ENCODE assay signal across 9 cellular contexts in the genomic region with DNA sequence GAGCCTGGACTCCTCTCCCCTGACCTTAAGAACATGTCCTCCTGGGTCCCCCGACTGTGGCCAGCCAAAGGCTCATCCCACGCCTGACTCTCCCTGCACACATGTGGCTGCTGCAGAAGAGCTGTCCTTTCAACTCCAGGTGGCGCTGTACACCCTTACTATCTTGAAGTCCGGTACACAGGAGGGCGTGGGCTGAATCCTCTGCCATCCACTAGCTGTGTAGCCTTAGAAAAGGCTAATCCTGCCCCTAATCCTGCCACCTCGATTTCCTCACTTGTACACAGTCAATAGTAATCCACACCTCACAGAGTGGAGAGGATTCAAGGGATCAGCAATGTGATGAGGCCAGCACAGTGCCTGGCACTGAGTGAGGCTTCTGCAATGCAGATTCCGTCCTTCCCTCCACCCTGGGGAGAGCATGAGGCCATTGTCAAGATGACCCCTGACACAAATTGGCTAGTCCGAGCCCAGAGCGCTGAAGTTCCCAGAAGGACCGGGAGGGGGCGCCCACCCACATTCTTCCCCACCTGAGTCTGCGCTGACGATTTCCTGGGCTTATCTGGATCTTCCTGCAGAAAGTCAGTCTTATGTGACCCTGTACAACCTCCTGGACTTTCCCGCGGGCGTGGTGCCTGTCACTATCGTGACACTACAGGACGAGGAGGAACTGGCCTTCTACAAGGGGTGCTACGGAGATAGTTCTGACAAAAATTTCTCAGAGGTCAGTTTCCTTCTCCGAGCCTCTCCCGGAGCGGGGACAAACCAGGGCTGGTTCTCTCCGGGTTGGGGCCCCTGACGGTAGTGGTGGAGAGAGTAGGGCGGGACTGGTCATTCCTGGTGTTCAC. TPM values are rescaled to one million over a fixed set of nuclear protein-coding genes. Genes with fewer than 3 reads are reported as not detected.
DNase-seq lines count a peak whose midpoint lies in the region; ATAC-seq, FAIRE-seq and TF ChIP-seq lines count a peak whose summit lies in the region.
"Had no signal": no experiment of that assay in that cellular context is flagged by ENCODE, and none has a peak within 500 bp of the region (broad histone marks: within the 10 kb centered on the region; RNA-seq: fewer than 3 reads in every experiment).

No MANE protein-coding gene starts in this region.

- POLR2A ChIA-PET in Panc1 (lab: Charles Lee), result no interaction called here

- no peak overlapping the region for H4K8ac ChIP-seq in neuronal stem cell (ENCODE audit: low read depth, low read length)

- H3K4me1 ChIP-seq in Panc1 (ENCODE audit: control insufficient read depth, insufficient read depth, low read length), result peaks cover 7% of the 10 kb centered on the region; the same call in 1 of the 2 replicates
- H3K4me1 ChIP-seq in neuronal stem cell (ENCODE audit: control insufficient read depth in 2 of 2, insufficient read depth in 1 of 2, low read depth in 1 of 2, low read length in 2 of 2), result peaks cover 0 to 3% of the 10 kb centered on the region in 2 donors

- DNase-seq in CD1c-positive myeloid dendritic cell (ENCODE audit: extremely low spot score), result peak; percentile 76
- DNase-seq in HTR-8/SVneo (ENCODE audit: insufficient read length, low spot score), result peak; percentile 75
- DNase-seq in Panc1 (ENCODE audit: low read depth, low spot score), result peak; percentile 55
- peak; percentile 50 for DNase-seq in activated T-helper 9 cell treated with anti-CD3 and anti-CD28 coated beads, Interleukin-2, amount 50 U/mL, for 16 hours (ENCODE audit: low read depth)
- peak; percentile 45 to 82 for DNase-seq in foreskin fibroblast
- DNase-seq in neuronal stem cell (ENCODE audit: low spot score), result peak; percentile 87
- peak; percentile 50 for DNase-seq in stromal cell of bone marrow (ENCODE audit: low read depth)

- H3K27ac ChIP-seq in Panc1 (ENCODE audit: low read length), result no peak overlapping the region
- H3K27ac ChIP-seq in neuronal stem cell (replicated peaks; ENCODE audit: low read length), result peak overlapping the region; percentile 9

- no TSS peak for BruUV-seq in Panc1 (replicated peaks; lab: Mats Ljungman, UMichigan)

- no peak overlapping the region for H2BK12ac ChIP-seq in neuronal stem cell (ENCODE audit: low read length)

- no peaks in the 10 kb centered on the region for H3K79me1 ChIP-seq in neuronal stem cell (ENCODE audit: low read depth, low read length)

- H3K4me2 ChIP-seq in neuronal stem cell (ENCODE audit: insufficient read depth, low read length, poor library complexity, severe bottlenecking), result peak overlapping the region; percentile 63

- H2AFZ ChIP-seq in neuronal stem cell (ENCODE audit: low read length), result peak overlapping the region; percentile 83

- ATAC-seq in GM19395 (IDR thresholded peaks at IDR 0.05; ENCODE audit: unreplicated experiment) (peak; percentile 81), Panc1 (peak; percentile 87)

- H3K27me3 ChIP-seq in Panc1 (ENCODE audit: control insufficient read depth, insufficient read depth, low read length), result no peaks in the 10 kb centered on the region
- peaks cover 5 to 46% (median 21%) of the 10 kb centered on the region in 3 experiments for H3K27me3 ChIP-seq in neuronal stem cell (ENCODE audit: control insufficient read depth in 3 of 3, insufficient read depth in 3 of 3, low read depth in 1 of 3, low read length in 3 of 3)

- H3K18ac ChIP-seq in neuronal stem cell (ENCODE audit: low read length), result no peak overlapping the region

- H2BK15ac ChIP-seq in neuronal stem cell (ENCODE audit: low read length), result no peak overlapping the region

- no CpG with 5 or more reads among the region's 25 CpGs for WGBS in neuronal stem cell (ENCODE audit: extremely low coverage in 2 of 2, insufficient read length in 2 of 2, insufficient replicate concordance in 1 of 2), 2 donors

- no peak overlapping the region for H2BK120ac ChIP-seq in neuronal stem cell (ENCODE audit: low read depth, low read length)

- TF ChIP-seq CTCF in Panc1 (IDR thresholded peaks at IDR 0.05) (peak; percentile 98), foreskin fibroblast (IDR thresholded peaks at IDR 0.05; ENCODE audit: low read depth, low read length) (peak; percentile 85)

- H3K9me3 ChIP-seq in Panc1 (ENCODE audit: control insufficient read depth, insufficient read depth, low read depth, low read length), result no peaks in the 10 kb centered on the region
- no peaks in the 10 kb centered on the region for H3K9me3 ChIP-seq in neuronal stem cell (replicated peaks in 1 of 2; ENCODE audit: control insufficient read depth in 2 of 2, insufficient read depth in 1 of 2, low read depth in 1 of 2, low read length in 2 of 2)

- CTCF ChIA-PET in Panc1 (lab: Charles Lee), result interaction anchor here (0.6 to 1.1 kb wide), 7 partner anchors 20 to 509 kb away, joined by 3 to 5 read pairs (median 3); a partner anchor contains a TSS

- peak overlapping the region; percentile 37 to 57 for H3K4me3 ChIP-seq in Panc1 (ENCODE audit: low read depth in 2 of 2, low read length in 2 of 2)
- H3K4me3 ChIP-seq in foreskin fibroblast (ENCODE audit: low read depth in 1 of 2, low read length in 2 of 2), result peak overlapping the region; percentile 43 to 47
- peak overlapping the region; percentile 22 to 55 for H3K4me3 ChIP-seq in neuronal stem cell (ENCODE audit: low read length in 2 of 2)

- H3K14ac ChIP-seq in neuronal stem cell (ENCODE audit: low read length), result no peak overlapping the region

- no peak overlapping the region for H2AK5ac ChIP-seq in neuronal stem cell (ENCODE audit: low read depth, low read length)

- no peak overlapping the region for H3K4ac ChIP-seq in neuronal stem cell (ENCODE audit: low read length)

- peak; percentile 64 for FAIRE-seq in HTR-8/SVneo (lab: Jason Lieb, UNC)
- FAIRE-seq: colon had no signal

- H2BK5ac ChIP-seq in neuronal stem cell (ENCODE audit: low read length), result no peak overlapping the region

- no peak overlapping the region for H4K91ac ChIP-seq in neuronal stem cell (ENCODE audit: low read depth, low read length, poor library complexity)

- H3K9ac ChIP-seq in neuronal stem cell (ENCODE audit: low read depth, low read length, poor library complexity), result no peak overlapping the region

- peak overlapping the region; percentile 32 for H3K23ac ChIP-seq in neuronal stem cell (ENCODE audit: low read depth, low read length, poor library complexity)

- H3K36me3 ChIP-seq in Panc1 (ENCODE audit: control insufficient read depth, insufficient read depth, low read length) (no peaks in the 10 kb centered on the region), neuronal stem cell (replicated peaks in 1 of 2; ENCODE audit: control insufficient read depth in 2 of 2, insufficient read depth in 2 of 2, low read length in 2 of 2) (no peaks in the 10 kb centered on the region)

- intact Hi-C loops in Panc1 (cut with micrococcal nuclease; ENCODE audit: unreplicated experiment), result no loop called here

- in situ Hi-C loops in Panc1 (cut with HindIII; ENCODE audit: low pct_unique_long_range_greater_than_20kb, low sequenced_read_pairs), result no loop called here

RNA-seq across cellular contexts. Expression of a gene that starts 47.1 kb away (rescaled TPM):
- total RNA-seq in Panc1 (2021; ENCODE audit: unreplicated experiment), result 0.05 TPM
- 0.15 TPM for polyA plus RNA-seq in Panc1 (2012; ENCODE audit: insufficient read length)
- polyA plus RNA-seq in neuronal stem cell (2013, experiment 1 of 2), result 0.15 TPM
- polyA plus RNA-seq in neuronal stem cell (2013, experiment 2 of 2), result 0.18 TPM

RNA-seq across cellular contexts. Expression of a gene that starts 48.4 kb away (rescaled TPM):
- 25.9 TPM for total RNA-seq in Panc1 (2021; ENCODE audit: unreplicated experiment)
- 25.5 TPM for polyA plus RNA-seq in Panc1 (2012; ENCODE audit: insufficient read length)
- 3.7 TPM for polyA plus RNA-seq in neuronal stem cell (2013, experiment 1 of 2)
- polyA plus RNA-seq in neuronal stem cell (2013, experiment 2 of 2), result 3.5 TPM
